ENCODE assay signal across 8 cellular contexts in genomic region chr1:109823543-109824348, GRCh38.
DNase-seq lines count a peak whose midpoint lies in the region; ATAC-seq, FAIRE-seq and TF ChIP-seq lines count a peak whose summit lies in the region.

No MANE protein-coding gene starts in this region.

- peak in 1 of 2 donors; percentile 5 for TF ChIP-seq CTCF in fibroblast of lung (conservative IDR thresholded peaks at IDR 0.05 in 1 of 2, IDR thresholded peaks at IDR 0.05 in 1 of 2; ENCODE audit: low read depth in 1 of 2, low read length in 2 of 2)
- no peak for TF ChIP-seq CTCF in CD4-positive, alpha-beta T cell (IDR thresholded peaks at IDR 0.05)

- peak; percentile 74 for FAIRE-seq in RCC 7860 (lab: Jason Lieb, UNC)

- no peak overlapping the region for H3K27ac Mint-ChIP-seq in CD4-positive, alpha-beta T cell

- no peaks in the 10 kb centered on the region for H3K79me2 ChIP-seq in fibroblast of lung (ENCODE audit: control insufficient read depth, insufficient read depth, low read length)

- no peak overlapping the region for H3K4me3 ChIP-seq in fibroblast of lung (replicated peaks in 1 of 4; ENCODE audit: control extremely low read depth in 1 of 4, insufficient read depth in 1 of 4, low read depth in 3 of 4, low read length in 4 of 4)

- CTCF ChIA-PET in CD4-positive, alpha-beta T cell (lab: Charles Lee): no interaction called here

- no peaks in the 10 kb centered on the region for H3K36me3 ChIP-seq in fibroblast of lung (ENCODE audit: control insufficient read depth, insufficient read depth, low read length)

- H3K27me3 ChIP-seq in fibroblast of lung (ENCODE audit: control insufficient read depth, insufficient read depth, low read length): no peaks in the 10 kb centered on the region
- H3K27me3 ChIP-seq in CD4-positive, alpha-beta T cell (ENCODE audit: control insufficient read depth, insufficient read depth, low read length): no peaks in the 10 kb centered on the region

- POLR2A ChIA-PET in CD4-positive, alpha-beta T cell (lab: Charles Lee): no interaction called here

- H3K9me3 ChIP-seq in fibroblast of lung (ENCODE audit: control insufficient read depth, insufficient read depth, low read depth, low read length): no peaks in the 10 kb centered on the region
- H3K9me3 ChIP-seq in CD4-positive, alpha-beta T cell (ENCODE audit: control insufficient read depth, low read length): no peaks in the 10 kb centered on the region

- no peaks in the 10 kb centered on the region for H3K36me3 Mint-ChIP-seq in CD4-positive, alpha-beta T cell (ENCODE audit: low read depth)
- no peaks in the 10 kb centered on the region for H3K36me3 Mint-ChIP-seq in activated T-cell treated with anti-CD3 and anti-CD28 coated beads, Interleukin-2, amount 50 U/mL, for 4 hours (ENCODE audit: insufficient read depth)

- H3K9ac ChIP-seq in fibroblast of lung (ENCODE audit: insufficient read depth, low read length): no peak overlapping the region

- H3K27me3 Mint-ChIP-seq in CD4-positive, alpha-beta T cell: no peaks in the 10 kb centered on the region
- H3K27me3 Mint-ChIP-seq in activated T-cell treated with anti-CD3 and anti-CD28 coated beads, Interleukin-2, amount 50 U/mL, for 4 hours (ENCODE audit: low read depth): no peaks in the 10 kb centered on the region

- no peaks in the 10 kb centered on the region for H4K20me1 ChIP-seq in fibroblast of lung (ENCODE audit: control insufficient read depth, extremely low read depth, insufficient read depth, low read length)

- H3K4me1 ChIP-seq in fibroblast of lung (ENCODE audit: control insufficient read depth, extremely low read depth, insufficient read depth, low read length): peaks cover 36% of the 10 kb centered on the region

- no peak overlapping the region for H2AFZ ChIP-seq in fibroblast of lung (ENCODE audit: low read length)

- no peak overlapping the region for H3K4me3 Mint-ChIP-seq in CD4-positive, alpha-beta T cell
- H3K4me3 Mint-ChIP-seq in activated T-cell treated with anti-CD3 and anti-CD28 coated beads, Interleukin-2, amount 50 U/mL, for 4 hours: no peak overlapping the region

- H3K9me3 Mint-ChIP-seq in CD4-positive, alpha-beta T cell: no peaks in the 10 kb centered on the region
- H3K9me3 Mint-ChIP-seq in activated T-cell treated with anti-CD3 and anti-CD28 coated beads, Interleukin-2, amount 50 U/mL, for 4 hours: no peaks in the 10 kb centered on the region

- H3K27ac ChIP-seq in fibroblast of lung (ENCODE audit: insufficient read depth, low read length): peak overlapping the region; percentile 3
- H3K27ac ChIP-seq in CD4-positive, alpha-beta T cell (ENCODE audit: low read depth, low read length): no peak overlapping the region

- no peak for ATAC-seq in HG03159 (IDR thresholded peaks at IDR 0.05; ENCODE audit: unreplicated experiment)
- no peak for ATAC-seq in GM18907 (IDR thresholded peaks at IDR 0.05; ENCODE audit: unreplicated experiment)
- ATAC-seq in CD4-positive, alpha-beta T cell (ENCODE audit: poor library complexity): no peak
- ATAC-seq in activated T-cell treated with anti-CD3 and anti-CD28 coated beads, Interleukin-2, amount 50 U/mL, for 4 hours: no peak

- intact Hi-C loops in posterior vena cava (cut with DNase I): loop anchor here (5.0 to 10.0 kb wide), 2 partner anchors 51 to 54 kb away; no protein-coding TSS in a partner anchor
- intact Hi-C loops in CD4-positive, alpha-beta T cell (cut with DNase I, micrococcal nuclease): no loop called here

- DNase-seq in EH (ENCODE audit: low read depth): peak; percentile 66
- DNase-seq in RCC 7860 (ENCODE audit: low spot score): peak; percentile 97
- DNase-seq in fibroblast of lung (ENCODE audit: low read depth in 2 of 2): peak; percentile 61 to 65
- peak; percentile 90 for DNase-seq in posterior vena cava (ENCODE audit: low spot score)
- no peak for DNase-seq in CD4-positive, alpha-beta T cell
- no peak for DNase-seq in activated T-cell treated with anti-CD3 and anti-CD28 coated beads, Interleukin-2, amount 50 U/mL, for 4 hours

- peaks cover 5% of the 10 kb centered on the region for H3K4me1 Mint-ChIP-seq in CD4-positive, alpha-beta T cell (ENCODE audit: low read depth)
- peaks cover 7% of the 10 kb centered on the region for H3K4me1 Mint-ChIP-seq in activated T-cell treated with anti-CD3 and anti-CD28 coated beads, Interleukin-2, amount 50 U/mL, for 4 hours (ENCODE audit: low read depth)

- peak overlapping the region; percentile 13 for H3K4me2 ChIP-seq in fibroblast of lung (ENCODE audit: extremely low read depth, insufficient read depth, low read length)

Comparison
In these comparisons a context has a peak if more than half of its experiments do, and no peak if none do; other contexts are left out.
1. DNase-seq: peak in EH (single experiment), RCC 7860 (single experiment), fibroblast of lung (2 of 2) and posterior vena cava (single experiment); none in CD4-positive, alpha-beta T cell (0 of 10) and activated T-cell treated with anti-CD3 and anti-CD28 coated beads, Interleukin-2, amount 50 U/mL, for 4 hours (single experiment).
2. intact Hi-C loops: an anchor here in posterior vena cava (5.0 to 10.0 kb wide); none called in CD4-positive, alpha-beta T cell.